In genomic region chr15:92903588-92903955, GRCh38 we compare ENCODE assay signal across 1 cellular context.
TF ChIP-seq lines count a peak whose summit lies in the region.

No MANE protein-coding gene starts in this region.

TF ChIP-seq in GM12878, 131 proteins besides CTCF, POLR2A, EP300 and RAD21:
- TF ChIP-seq ZNF687 (IDR thresholded peaks at IDR 0.05) (no peak), RB1 (IDR thresholded peaks at IDR 0.05; ENCODE audit: borderline replicate concordance) (no peak), USF2 (IDR thresholded peaks at IDR 0.05; ENCODE audit: borderline replicate concordance, low read depth, low read length) (no peak), SRF (IDR thresholded peaks at IDR 0.05; ENCODE audit: low read depth in 2 of 2, low read length in 2 of 2) (no peak), STAT3 (IDR thresholded peaks at IDR 0.05; ENCODE audit: low read depth, low read length) (no peak), PAX8 (IDR thresholded peaks at IDR 0.05) (peak; percentile 91; the same call in 1 of the 2 replicates), SMARCA5 (IDR thresholded peaks at IDR 0.05) (no peak), RBBP5 (conservative IDR thresholded peaks at IDR 0.05) (no peak), HDGF (IDR thresholded peaks at IDR 0.05) (no peak), ZBED1 (IDR thresholded peaks at IDR 0.05; ENCODE audit: borderline replicate concordance) (0 out of 2 replicates have a peak, but pooled peaks have one; percentile 9), SREBF1 (IDR thresholded peaks at IDR 0.05; ENCODE audit: low read length) (no peak), NR2C1 (IDR thresholded peaks at IDR 0.05) (no peak), NKRF (conservative IDR thresholded peaks at IDR 0.05) (no peak), KAT2A (conservative IDR thresholded peaks at IDR 0.05; ENCODE audit: control insufficient read depth, low read depth, low read length) (no peak), E2F8 (IDR thresholded peaks at IDR 0.05; ENCODE audit: low read depth, partially characterized antibody) (no peak), NFIC (IDR thresholded peaks at IDR 0.05; ENCODE audit: low read depth, low read length) (0 out of 2 replicates have a peak, but pooled peaks have one; percentile 5), BACH1 (IDR thresholded peaks at IDR 0.05; ENCODE audit: borderline replicate concordance) (no peak), NFXL1 (IDR thresholded peaks at IDR 0.05; ENCODE audit: borderline replicate concordance) (no peak), JUNB (IDR thresholded peaks at IDR 0.05) (no peak), SMAD5 (IDR thresholded peaks at IDR 0.05; ENCODE audit: low read depth) (no peak), RFX5 (IDR thresholded peaks at IDR 0.05; ENCODE audit: low read depth, low read length) (no peak), BCLAF1 (IDR thresholded peaks at IDR 0.05) (no peak), LARP7 (IDR thresholded peaks at IDR 0.05) (0 out of 2 replicates have a peak, but pooled peaks have one; percentile 7), SPI1 (IDR thresholded peaks at IDR 0.05; ENCODE audit: borderline replicate concordance, insufficient read depth, low read depth, low read length) (no peak), ZNF384 (IDR thresholded peaks at IDR 0.05; ENCODE audit: borderline replicate concordance, low read depth, low read length) (no peak), ETV6 (conservative IDR thresholded peaks at IDR 0.05 in 1 of 2, IDR thresholded peaks at IDR 0.05 in 1 of 2; ENCODE audit: borderline replicate concordance in 1 of 2, low read depth in 1 of 2) (no peak)
TF ChIP-seq in GM12878: peak in this region for 4.
